ENCODE assay signal across 2 cellular contexts in the genomic region with DNA sequence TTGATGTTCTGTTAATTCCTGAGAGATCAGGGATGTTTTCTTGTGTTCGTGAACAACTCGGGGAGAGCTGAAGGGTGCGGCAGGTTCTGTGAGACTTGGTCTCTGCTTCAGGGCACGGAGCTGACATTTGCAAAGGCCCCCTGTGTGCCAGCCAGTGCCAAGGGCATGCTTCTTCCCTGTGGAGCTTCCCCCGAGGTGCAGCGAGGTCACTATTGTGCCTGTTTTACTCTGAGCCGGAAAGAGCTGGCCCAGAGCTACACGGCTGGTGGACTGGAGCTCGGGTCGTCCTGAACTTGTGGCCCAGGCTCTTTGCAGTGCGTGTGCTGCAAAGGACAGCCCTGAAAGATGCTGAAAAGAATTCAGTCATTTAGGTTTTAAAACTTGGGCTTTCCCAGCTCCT.
TF ChIP-seq lines count a peak whose summit lies in the region.

No MANE protein-coding gene starts in this region.

TF ChIP-seq in SK-N-SH treated with all-trans-retinoic acid at 6 μM for 48 hours, 23 proteins besides CTCF, POLR2A, EP300 and RAD21:
- TF ChIP-seq, protein P1, sequence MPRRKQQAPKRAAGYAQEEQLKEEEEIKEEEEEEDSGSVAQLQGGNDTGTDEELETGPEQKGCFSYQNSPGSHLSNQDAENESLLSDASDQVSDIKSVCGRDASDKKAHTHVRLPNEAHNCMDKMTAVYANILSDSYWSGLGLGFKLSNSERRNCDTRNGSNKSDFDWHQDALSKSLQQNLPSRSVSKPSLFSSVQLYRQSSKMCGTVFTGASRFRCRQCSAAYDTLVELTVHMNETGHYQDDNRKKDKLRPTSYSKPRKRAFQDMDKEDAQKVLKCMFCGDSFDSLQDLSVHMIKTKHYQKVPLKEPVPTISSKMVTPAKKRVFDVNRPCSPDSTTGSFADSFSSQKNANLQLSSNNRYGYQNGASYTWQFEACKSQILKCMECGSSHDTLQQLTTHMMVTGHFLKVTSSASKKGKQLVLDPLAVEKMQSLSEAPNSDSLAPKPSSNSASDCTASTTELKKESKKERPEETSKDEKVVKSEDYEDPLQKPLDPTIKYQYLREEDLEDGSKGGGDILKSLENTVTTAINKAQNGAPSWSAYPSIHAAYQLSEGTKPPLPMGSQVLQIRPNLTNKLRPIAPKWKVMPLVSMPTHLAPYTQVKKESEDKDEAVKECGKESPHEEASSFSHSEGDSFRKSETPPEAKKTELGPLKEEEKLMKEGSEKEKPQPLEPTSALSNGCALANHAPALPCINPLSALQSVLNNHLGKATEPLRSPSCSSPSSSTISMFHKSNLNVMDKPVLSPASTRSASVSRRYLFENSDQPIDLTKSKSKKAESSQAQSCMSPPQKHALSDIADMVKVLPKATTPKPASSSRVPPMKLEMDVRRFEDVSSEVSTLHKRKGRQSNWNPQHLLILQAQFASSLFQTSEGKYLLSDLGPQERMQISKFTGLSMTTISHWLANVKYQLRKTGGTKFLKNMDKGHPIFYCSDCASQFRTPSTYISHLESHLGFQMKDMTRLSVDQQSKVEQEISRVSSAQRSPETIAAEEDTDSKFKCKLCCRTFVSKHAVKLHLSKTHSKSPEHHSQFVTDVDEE (CRISPR knock-in tag; IDR thresholded peaks at IDR 0.05): no peak
- TF ChIP-seq CSDC2 (CRISPR knock-in tag; IDR thresholded peaks at IDR 0.05): no peak
- no peak for TF ChIP-seq RARB (CRISPR knock-in tag; IDR thresholded peaks at IDR 0.05)
- no peak for TF ChIP-seq ZC3H10 (CRISPR knock-in tag; IDR thresholded peaks at IDR 0.05)
- no peak for TF ChIP-seq TOX (CRISPR knock-in tag; IDR thresholded peaks at IDR 0.05; ENCODE audit: borderline replicate concordance)
- no peak for TF ChIP-seq BACH2 (CRISPR knock-in tag; IDR thresholded peaks at IDR 0.05; ENCODE audit: borderline replicate concordance)
- TF ChIP-seq, protein P2, sequence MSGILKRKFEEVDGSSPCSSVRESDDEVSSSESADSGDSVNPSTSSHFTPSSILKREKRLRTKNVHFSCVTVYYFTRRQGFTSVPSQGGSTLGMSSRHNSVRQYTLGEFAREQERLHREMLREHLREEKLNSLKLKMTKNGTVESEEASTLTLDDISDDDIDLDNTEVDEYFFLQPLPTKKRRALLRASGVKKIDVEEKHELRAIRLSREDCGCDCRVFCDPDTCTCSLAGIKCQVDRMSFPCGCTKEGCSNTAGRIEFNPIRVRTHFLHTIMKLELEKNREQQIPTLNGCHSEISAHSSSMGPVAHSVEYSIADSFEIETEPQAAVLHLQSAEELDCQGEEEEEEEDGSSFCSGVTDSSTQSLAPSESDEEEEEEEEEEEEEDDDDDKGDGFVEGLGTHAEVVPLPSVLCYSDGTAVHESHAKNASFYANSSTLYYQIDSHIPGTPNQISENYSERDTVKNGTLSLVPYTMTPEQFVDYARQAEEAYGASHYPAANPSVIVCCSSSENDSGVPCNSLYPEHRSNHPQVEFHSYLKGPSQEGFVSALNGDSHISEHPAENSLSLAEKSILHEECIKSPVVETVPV (CRISPR knock-in tag; IDR thresholded peaks at IDR 0.05): no peak
- no peak for TF ChIP-seq PPARA (CRISPR knock-in tag; IDR thresholded peaks at IDR 0.05; ENCODE audit: borderline replicate concordance)
- TF ChIP-seq ZNF70 (CRISPR knock-in tag; IDR thresholded peaks at IDR 0.05): no peak
- TF ChIP-seq, protein P3, sequence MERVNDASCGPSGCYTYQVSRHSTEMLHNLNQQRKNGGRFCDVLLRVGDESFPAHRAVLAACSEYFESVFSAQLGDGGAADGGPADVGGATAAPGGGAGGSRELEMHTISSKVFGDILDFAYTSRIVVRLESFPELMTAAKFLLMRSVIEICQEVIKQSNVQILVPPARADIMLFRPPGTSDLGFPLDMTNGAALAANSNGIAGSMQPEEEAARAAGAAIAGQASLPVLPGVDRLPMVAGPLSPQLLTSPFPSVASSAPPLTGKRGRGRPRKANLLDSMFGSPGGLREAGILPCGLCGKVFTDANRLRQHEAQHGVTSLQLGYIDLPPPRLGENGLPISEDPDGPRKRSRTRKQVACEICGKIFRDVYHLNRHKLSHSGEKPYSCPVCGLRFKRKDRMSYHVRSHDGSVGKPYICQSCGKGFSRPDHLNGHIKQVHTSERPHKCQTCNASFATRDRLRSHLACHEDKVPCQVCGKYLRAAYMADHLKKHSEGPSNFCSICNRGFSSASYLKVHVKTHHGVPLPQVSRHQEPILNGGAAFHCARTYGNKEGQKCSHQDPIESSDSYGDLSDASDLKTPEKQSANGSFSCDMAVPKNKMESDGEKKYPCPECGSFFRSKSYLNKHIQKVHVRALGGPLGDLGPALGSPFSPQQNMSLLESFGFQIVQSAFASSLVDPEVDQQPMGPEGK (CRISPR knock-in tag; IDR thresholded peaks at IDR 0.05; ENCODE audit: borderline replicate concordance): no peak
- TF ChIP-seq, protein P4, sequence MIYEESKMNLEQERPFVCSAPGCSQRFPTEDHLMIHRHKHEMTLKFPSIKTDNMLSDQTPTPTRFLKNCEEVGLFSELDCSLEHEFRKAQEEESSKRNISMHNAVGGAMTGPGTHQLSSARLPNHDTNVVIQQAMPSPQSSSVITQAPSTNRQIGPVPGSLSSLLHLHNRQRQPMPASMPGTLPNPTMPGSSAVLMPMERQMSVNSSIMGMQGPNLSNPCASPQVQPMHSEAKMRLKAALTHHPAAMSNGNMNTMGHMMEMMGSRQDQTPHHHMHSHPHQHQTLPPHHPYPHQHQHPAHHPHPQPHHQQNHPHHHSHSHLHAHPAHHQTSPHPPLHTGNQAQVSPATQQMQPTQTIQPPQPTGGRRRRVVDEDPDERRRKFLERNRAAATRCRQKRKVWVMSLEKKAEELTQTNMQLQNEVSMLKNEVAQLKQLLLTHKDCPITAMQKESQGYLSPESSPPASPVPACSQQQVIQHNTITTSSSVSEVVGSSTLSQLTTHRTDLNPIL (CRISPR knock-in tag; IDR thresholded peaks at IDR 0.05; ENCODE audit: low read depth): no peak
- no peak for TF ChIP-seq ZFP3 (CRISPR knock-in tag; IDR thresholded peaks at IDR 0.05)

TF ChIP-seq in SK-N-SH, 30 proteins besides CTCF, POLR2A, EP300 and RAD21 (continued from another document):
- TF ChIP-seq, protein P5, sequence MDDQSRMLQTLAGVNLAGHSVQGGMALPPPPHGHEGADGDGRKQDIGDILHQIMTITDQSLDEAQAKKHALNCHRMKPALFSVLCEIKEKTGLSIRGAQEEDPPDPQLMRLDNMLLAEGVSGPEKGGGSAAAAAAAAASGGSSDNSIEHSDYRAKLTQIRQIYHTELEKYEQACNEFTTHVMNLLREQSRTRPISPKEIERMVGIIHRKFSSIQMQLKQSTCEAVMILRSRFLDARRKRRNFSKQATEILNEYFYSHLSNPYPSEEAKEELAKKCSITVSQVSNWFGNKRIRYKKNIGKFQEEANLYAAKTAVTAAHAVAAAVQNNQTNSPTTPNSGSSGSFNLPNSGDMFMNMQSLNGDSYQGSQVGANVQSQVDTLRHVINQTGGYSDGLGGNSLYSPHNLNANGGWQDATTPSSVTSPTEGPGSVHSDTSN (IDR thresholded peaks at IDR 0.05): no peak
- no peak for TF ChIP-seq YY1 (IDR thresholded peaks at IDR 0.05; ENCODE audit: low read depth)
- no peak for TF ChIP-seq FOSL2 (IDR thresholded peaks at IDR 0.05; ENCODE audit: borderline replicate concordance, low read depth)
- TF ChIP-seq RFX5 (IDR thresholded peaks at IDR 0.05; ENCODE audit: low read length): no peak
- TF ChIP-seq MEF2A (IDR thresholded peaks at IDR 0.05; ENCODE audit: borderline replicate concordance, low read depth): no peak
TF ChIP-seq in SK-N-SH: peak in this region for 0.
